Comparison of ENCODE assay signal across 8 cellular contexts in genomic region chr14:91946313-91947195, GRCh38. TPM values are rescaled to one million over a fixed set of nuclear protein-coding genes. Genes with fewer than 3 reads are reported as not detected.
DNase-seq lines count a peak whose midpoint lies in the region; ATAC-seq and TF ChIP-seq lines count a peak whose summit lies in the region.

No MANE protein-coding gene starts in this region.

- WGBS in HUES64 = 77% methylated on average over 19 of the region's 20 CpGs
- WGBS in smooth muscle cell (ENCODE audit: low lambda C conversion rate) = 60% methylated on average over 20 of the region's 20 CpGs

- H3K4me2 ChIP-seq in smooth muscle cell = peak overlapping the region; percentile 95

- no peaks in the 10 kb centered on the region for H3K9me3 ChIP-seq in HUES64 (ENCODE audit: insufficient read depth, low read depth, low read length)
- H3K9me3 ChIP-seq in adipocyte (ENCODE audit: control insufficient read depth, low read length) = no peaks in the 10 kb centered on the region
- H3K9me3 ChIP-seq in smooth muscle cell (replicated peaks; ENCODE audit: low read depth) = no peaks in the 10 kb centered on the region

- no peaks in the 10 kb centered on the region for H4K20me1 ChIP-seq in smooth muscle cell (ENCODE audit: low read depth)

- H3K27ac ChIP-seq in HUES64 (ENCODE audit: low read depth, low read length) = no peak overlapping the region
- peak overlapping the region; percentile 45 for H3K27ac ChIP-seq in smooth muscle cell (ENCODE audit: low read depth)

- H2AFZ ChIP-seq in smooth muscle cell (ENCODE audit: low read depth) = peak overlapping the region; percentile 98

- H3K4me3 ChIP-seq in HUES64 (ENCODE audit: low read length) (peak overlapping the region; percentile 57), adipocyte (ENCODE audit: low read length) (peak overlapping the region; percentile 96), iPS-11a (ENCODE audit: low read depth, low read length) (peak overlapping the region; percentile 28), smooth muscle cell (peak overlapping the region; percentile 87)

- H3K27me3 ChIP-seq in HUES64 (ENCODE audit: insufficient read depth, low read length) (peaks cover 44% of the 10 kb centered on the region), adipocyte (replicated peaks; ENCODE audit: control insufficient read depth, insufficient read depth, low read length) (no peaks in the 10 kb centered on the region), smooth muscle cell (ENCODE audit: low read depth) (no peaks in the 10 kb centered on the region)

- H3K36me3 ChIP-seq in HUES64 (ENCODE audit: insufficient read depth, low read length) = no peaks in the 10 kb centered on the region
- peaks cover 3% of the 10 kb centered on the region for H3K36me3 ChIP-seq in adipocyte (ENCODE audit: control insufficient read depth, insufficient read depth, low read length, severe bottlenecking)
- no peaks in the 10 kb centered on the region for H3K36me3 ChIP-seq in smooth muscle cell (ENCODE audit: low read depth)

- TF ChIP-seq CTCF in smooth muscle cell (IDR thresholded peaks at IDR 0.05; ENCODE audit: borderline replicate concordance, insufficient read depth, poor library complexity, severe bottlenecking) = no peak

- DNase-seq in adipocyte (ENCODE audit: low read depth) = peak; percentile 74
- no peak for DNase-seq in smooth muscle cell (lab: John Stamatoyannopoulos, UW; ENCODE audit: unreplicated experiment)
- no peak for DNase-seq in globus pallidus (ENCODE audit: low spot score)
- DNase-seq in DMS53 treated with DMSO at 0.1 percent for 48 hours (lab: John Stamatoyannopoulos, UW; ENCODE audit: unreplicated experiment) = no peak

- H3F3A ChIP-seq in smooth muscle cell (ENCODE audit: low read depth) = no peaks in the 10 kb centered on the region

- no peak overlapping the region for H3K9ac ChIP-seq in HUES64 (ENCODE audit: low read depth, low read length)
- H3K9ac ChIP-seq in adipocyte (ENCODE audit: low read length) = peak overlapping the region; percentile 97
- peak overlapping the region; percentile 60 for H3K9ac ChIP-seq in smooth muscle cell (ENCODE audit: low read depth)

- H3K79me2 ChIP-seq in smooth muscle cell (ENCODE audit: low read depth) = no peaks in the 10 kb centered on the region

- no peak for ATAC-seq in GM19395 (IDR thresholded peaks at IDR 0.05; ENCODE audit: unreplicated experiment)
- ATAC-seq in GM18870 (IDR thresholded peaks at IDR 0.05; ENCODE audit: unreplicated experiment) = no peak

- peaks cover 5% of the 10 kb centered on the region; the same call in 1 of the 2 replicates for H3K4me1 ChIP-seq in HUES64 (ENCODE audit: insufficient read depth, low read length)
- peaks cover 28% of the 10 kb centered on the region for H3K4me1 ChIP-seq in adipocyte (ENCODE audit: control insufficient read depth, insufficient read depth, low read length)
- peaks cover 6% of the 10 kb centered on the region for H3K4me1 ChIP-seq in smooth muscle cell (ENCODE audit: low read depth)

RNA-seq across cellular contexts. Expression of gene FBLN5, which starts 0.9 kb away (rescaled TPM):
- polyA plus RNA-seq in HUES64 (2013, experiment 1 of 2) = 0.80 TPM
- 1.2 TPM for polyA plus RNA-seq in HUES64 (2013, experiment 2 of 2)
- 82.1 and 109 TPM in 2 replicates for total RNA-seq in smooth muscle cell
- polyA plus RNA-seq in smooth muscle cell = 104 and 154 TPM in 2 replicates

Comparison
In these comparisons a context has a peak if more than half of its experiments do, and no peak if none do; other contexts are left out.
1. H3K4me3 ChIP-seq: peak in every context shown above with its lines; median percentile 96 in adipocyte; 87 in smooth muscle cell; 57 in HUES64; 28 in iPS-11a.